Comparison of ENCODE assay signal across 1 cellular context in genomic region chr17:38676706-38677504, GRCh38.
A peak's percentile ranks its signal among the peaks of the same experiment; 100 is the strongest.
TF ChIP-seq lines count a peak whose summit lies in the region.

No MANE protein-coding gene starts in this region.

TF ChIP-seq in HepG2, 621 proteins besides CTCF, POLR2A, EP300 and RAD21 (continued from another document and continues in another):
- TF ChIP-seq SMARCE1 (IDR thresholded peaks at IDR 0.05; ENCODE audit: borderline replicate concordance) (no peak), CCAR2 (optimal IDR thresholded peaks at IDR 0.05; ENCODE audit: low read depth, low read length) (no peak), GMEB2 (CRISPR knock-in tag; IDR thresholded peaks at IDR 0.05; ENCODE audit: low read depth) (no peak), MAZ (IDR thresholded peaks at IDR 0.05; ENCODE audit: borderline replicate concordance, low read depth, low read length) (no peak), MAZ (CRISPR knock-in tag; IDR thresholded peaks at IDR 0.05; ENCODE audit: low read depth) (no peak), ZNF343 (CRISPR knock-in tag; IDR thresholded peaks at IDR 0.05) (no peak), ZNF24 (IDR thresholded peaks at IDR 0.05) (peak; percentile 49; the same call in 1 of the 2 replicates), RNF2 (conservative IDR thresholded peaks at IDR 0.05; ENCODE audit: low read depth) (no peak), IRF9 (CRISPR knock-in tag; IDR thresholded peaks at IDR 0.05; ENCODE audit: borderline replicate concordance) (no peak), USF2 (IDR thresholded peaks at IDR 0.05; ENCODE audit: low read depth, low read length) (peak; percentile 78), USF2 (CRISPR knock-in tag; IDR thresholded peaks at IDR 0.05; ENCODE audit: borderline replicate concordance) (peak; percentile 62; the same call in 1 of the 2 replicates), E2F5 (CRISPR knock-in tag; conservative IDR thresholded peaks at IDR 0.05) (no peak), GFI1 (CRISPR knock-in tag; IDR thresholded peaks at IDR 0.05; ENCODE audit: borderline replicate concordance) (0 out of 2 replicates have a peak, but pooled peaks have one; percentile 47), ZBTB26 (CRISPR knock-in tag; IDR thresholded peaks at IDR 0.05; ENCODE audit: borderline replicate concordance) (no peak), REST (IDR thresholded peaks at IDR 0.05; ENCODE audit: borderline replicate concordance in 1 of 2, low read depth in 1 of 2, low read length in 2 of 2) (no peak), SIN3B (IDR thresholded peaks at IDR 0.05; ENCODE audit: low read length) (no peak), PHB2 (IDR thresholded peaks at IDR 0.05; ENCODE audit: partially characterized antibody) (no peak), LRRFIP1 (CRISPR knock-in tag; conservative IDR thresholded peaks at IDR 0.05) (no peak), ARHGAP35 (CRISPR knock-in tag; IDR thresholded peaks at IDR 0.05; ENCODE audit: borderline replicate concordance) (no peak; the same call in 1 of the 2 replicates), KLF13 (CRISPR knock-in tag; IDR thresholded peaks at IDR 0.05) (no peak), KLF12 (CRISPR knock-in tag; IDR thresholded peaks at IDR 0.05; ENCODE audit: borderline replicate concordance) (no peak; the same call in 1 of the 2 replicates), IKZF1 (IDR thresholded peaks at IDR 0.05) (no peak), ZNF383 (CRISPR knock-in tag; IDR thresholded peaks at IDR 0.05; ENCODE audit: borderline replicate concordance) (no peak), ZNF577 (CRISPR knock-in tag; IDR thresholded peaks at IDR 0.05; ENCODE audit: borderline replicate concordance, low read depth) (no peak), ZFP91 (CRISPR knock-in tag; IDR thresholded peaks at IDR 0.05; ENCODE audit: borderline replicate concordance) (peak; percentile 84), ZNF549 (CRISPR knock-in tag; IDR thresholded peaks at IDR 0.05) (no peak), GABPB1 (CRISPR knock-in tag; IDR thresholded peaks at IDR 0.05) (no peak), ERF (CRISPR knock-in tag; IDR thresholded peaks at IDR 0.05) (peak; percentile 85), KLF16 (CRISPR knock-in tag; IDR thresholded peaks at IDR 0.05) (peak in 1 of 2 experiments; percentile 85; a peak in 2 of 4 replicates), ARID4A (CRISPR knock-in tag; IDR thresholded peaks at IDR 0.05; ENCODE audit: borderline replicate concordance) (peak; percentile 67; the same call in 1 of the 2 replicates), ZNF274 (CRISPR knock-in tag; IDR thresholded peaks at IDR 0.05) (0 out of 2 replicates have a peak, but pooled peaks have one; percentile 52)
